In the genomic region with DNA sequence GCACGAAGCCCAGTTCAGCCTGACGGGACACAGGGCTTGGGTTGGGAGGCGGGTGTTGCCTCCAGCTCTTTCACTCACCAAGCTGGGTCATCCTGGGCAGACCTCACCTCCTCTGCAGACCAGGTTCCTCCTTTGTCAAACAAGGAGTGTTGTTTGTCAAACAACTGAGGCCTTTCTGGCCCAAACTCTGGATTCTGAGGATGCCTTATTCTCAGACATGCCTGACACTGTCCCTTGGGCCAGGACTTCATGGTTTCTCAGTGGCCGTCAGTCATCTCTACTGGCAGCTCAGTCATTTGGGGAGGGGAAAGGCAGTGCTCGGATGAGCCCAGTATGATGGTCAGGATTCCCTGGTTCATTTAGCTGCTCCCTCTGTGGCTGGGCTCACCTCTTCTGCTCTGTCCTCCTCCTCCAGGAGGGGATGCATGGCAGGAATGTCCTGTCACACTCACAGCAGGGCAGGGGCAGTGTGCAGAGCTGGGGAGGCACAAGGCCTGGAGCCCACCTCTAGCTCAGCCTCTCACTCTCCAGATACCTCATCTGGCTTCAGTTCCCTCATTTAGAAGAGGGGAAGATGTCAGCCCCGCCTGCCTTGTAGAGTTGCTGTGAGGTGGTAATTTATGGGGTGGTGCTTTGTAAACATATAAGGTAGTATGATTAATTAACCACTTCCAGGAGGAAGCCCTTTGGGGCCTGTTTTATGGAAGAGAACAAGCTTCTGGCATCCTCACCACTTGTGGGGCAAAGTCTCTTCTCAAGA, we compare ENCODE assay signal across 10 cellular contexts. TPM values are rescaled to one million over a fixed set of nuclear protein-coding genes. Genes with fewer than 3 reads are reported as not detected.
DNase-seq lines count a peak whose midpoint lies in the region; ATAC-seq and TF ChIP-seq lines count a peak whose summit lies in the region.
"Had no signal": no experiment of that assay in that cellular context is flagged by ENCODE, and none has a peak within 500 bp of the region (broad histone marks: within the 10 kb centered on the region; RNA-seq: fewer than 3 reads in every experiment).

No MANE protein-coding gene starts in this region.

- H3K27me3 Mint-ChIP-seq in activated naive CD8-positive, alpha-beta T cell treated with anti-CD3 and anti-CD28 coated beads, Interleukin-2, amount 10 ng/mL, durations not matched to agents 7 days and 5 days = no peaks in the 10 kb centered on the region
- no peaks in the 10 kb centered on the region for H3K27me3 Mint-ChIP-seq in naive thymus-derived CD8-positive, alpha-beta T cell

- POLR2A ChIA-PET in activated naive CD8-positive, alpha-beta T cell treated with anti-CD3 and anti-CD28 coated beads, Interleukin-2, amount 10 ng/mL, durations not matched to agents 7 days and 5 days (lab: Charles Lee) = interaction anchor here (1.0 to 5.2 kb wide), 3 partner anchors 13 to 22 kb away, joined by 3 to 35 read pairs (median 10); no protein-coding TSS in a partner anchor
- POLR2A ChIA-PET in naive thymus-derived CD8-positive, alpha-beta T cell (lab: Charles Lee) = interaction anchor here (0.7 to 3.9 kb wide), 4 partner anchors 13 to 22 kb away, joined by 4 to 25 read pairs (median 8); no protein-coding TSS in a partner anchor

- no peaks in the 10 kb centered on the region for H3K9me2 ChIP-seq in Karpas-422 (replicated peaks; ENCODE audit: insufficient read depth, low read length)

- H3K9ac ChIP-seq in Karpas-422 (ENCODE audit: low read length) = no peak overlapping the region; the same call in 1 of the 2 replicates

- H2AFZ ChIP-seq in Karpas-422 (ENCODE audit: low read length) = no peak overlapping the region

- H3K4me1 ChIP-seq in Karpas-422 (ENCODE audit: low read length) = peaks cover 94% of the 10 kb centered on the region

- no peak overlapping the region for H3K4me3 ChIP-seq in Karpas-422 (ENCODE audit: low read length)
- H3K4me3 ChIP-seq: body of pancreas had no signal

- H3K4me2 ChIP-seq in Karpas-422 (ENCODE audit: low read depth, low read length, poor library complexity, severe bottlenecking) = peak overlapping the region; percentile 7

- H3K27ac ChIP-seq in C4-2B (peak overlapping the region; percentile 31; the same call in 1 of the 2 replicates), Karpas-422 (ENCODE audit: low read length) (peak overlapping the region; percentile 33)

- no peaks in the 10 kb centered on the region for H3K9me3 ChIP-seq in Karpas-422 (ENCODE audit: low read length)
- H3K9me3 ChIP-seq: body of pancreas had no signal

- H3K36me3 ChIP-seq in Karpas-422 (ENCODE audit: insufficient read depth, low read length) = peaks cover 56% of the 10 kb centered on the region

- peak overlapping the region; percentile 82 for H3K27ac Mint-ChIP-seq in activated naive CD8-positive, alpha-beta T cell treated with anti-CD3 and anti-CD28 coated beads, Interleukin-2, amount 10 ng/mL, durations not matched to agents 7 days and 5 days
- peak overlapping the region; percentile 88 to 99 (median 90) for H3K27ac Mint-ChIP-seq in naive thymus-derived CD8-positive, alpha-beta T cell

- no peaks in the 10 kb centered on the region for H3K27me3 ChIP-seq in Karpas-422 (ENCODE audit: low read length)
- H3K27me3 ChIP-seq: body of pancreas had no signal

- peaks cover 39% of the 10 kb centered on the region for H3K36me3 Mint-ChIP-seq in activated naive CD8-positive, alpha-beta T cell treated with anti-CD3 and anti-CD28 coated beads, Interleukin-2, amount 10 ng/mL, durations not matched to agents 7 days and 5 days
- H3K36me3 Mint-ChIP-seq in naive thymus-derived CD8-positive, alpha-beta T cell = peaks cover 7 to 66% (median 9%) of the 10 kb centered on the region in 3 donors

- H3K4me1 Mint-ChIP-seq in activated naive CD8-positive, alpha-beta T cell treated with anti-CD3 and anti-CD28 coated beads, Interleukin-2, amount 10 ng/mL, durations not matched to agents 7 days and 5 days = peaks cover 87% of the 10 kb centered on the region
- H3K4me1 Mint-ChIP-seq in naive thymus-derived CD8-positive, alpha-beta T cell = peaks cover 64 to 99% (median 97%) of the 10 kb centered on the region in 4 donors

- peaks cover 72% of the 10 kb centered on the region for H4K20me1 ChIP-seq in Karpas-422 (ENCODE audit: insufficient read depth, low read depth, low read length)

- H3K4me3 Mint-ChIP-seq in activated naive CD8-positive, alpha-beta T cell treated with anti-CD3 and anti-CD28 coated beads, Interleukin-2, amount 10 ng/mL, durations not matched to agents 7 days and 5 days = peak overlapping the region; percentile 19
- peak overlapping the region in 8 of 10 donors; percentile 1 to 76 (median 52) for H3K4me3 Mint-ChIP-seq in naive thymus-derived CD8-positive, alpha-beta T cell

- peak; percentile 57 for ATAC-seq in activated naive CD8-positive, alpha-beta T cell treated with anti-CD3 and anti-CD28 coated beads, Interleukin-2, amount 10 ng/mL, durations not matched to agents 7 days and 5 days (ENCODE audit: low read depth)
- ATAC-seq in naive thymus-derived CD8-positive, alpha-beta T cell = peak in 1 of 2 donors; percentile 33
- ATAC-seq in GM18511 (IDR thresholded peaks at IDR 0.05; ENCODE audit: unreplicated experiment) = no peak
- ATAC-seq: body of pancreas had no signal

- no peak for TF ChIP-seq CTCF in C4-2B (conservative IDR thresholded peaks at IDR 0.05)
- TF ChIP-seq CTCF in GM10266 (IDR thresholded peaks at IDR 0.05; ENCODE audit: control insufficient read depth, insufficient read depth, low read depth, missing control alignments) = no peak

- H3K79me2 ChIP-seq in Karpas-422 (ENCODE audit: low read length) = peaks cover 96% of the 10 kb centered on the region

- no peaks in the 10 kb centered on the region for H3K9me3 Mint-ChIP-seq in activated naive CD8-positive, alpha-beta T cell treated with anti-CD3 and anti-CD28 coated beads, Interleukin-2, amount 10 ng/mL, durations not matched to agents 7 days and 5 days
- no peaks in the 10 kb centered on the region for H3K9me3 Mint-ChIP-seq in naive thymus-derived CD8-positive, alpha-beta T cell

- no peak for DNase-seq in Karpas-422
- DNase-seq in activated naive CD8-positive, alpha-beta T cell treated with anti-CD3 and anti-CD28 coated beads, Interleukin-2, amount 10 ng/mL, durations not matched to agents 7 days and 5 days = no peak
- DNase-seq in naive thymus-derived CD8-positive, alpha-beta T cell = no peak
- DNase-seq in cerebellar nuclear complex (lab: John Stamatoyannopoulos, UW) = no peak
- no peak for DNase-seq in GM10266 (ENCODE audit: extremely low spot score)
- no peak for DNase-seq in SW 1271 (lab: John Stamatoyannopoulos, UW)
- DNase-seq: KBM-7 had no signal

RNA-seq across cellular contexts. Expression of gene SLC2A1, which starts 20.7 kb away (rescaled TPM):
- total RNA-seq in Karpas-422 (2014; rRNA removed; shearing (Covaris generic); ENCODE audit: low replicate concordance) = 72.2 and 83.8 TPM in 2 replicates
- 10 to 100 TPM; 80.8 to 82.3 TPM for total RNA-seq in activated naive CD8-positive, alpha-beta T cell treated with anti-CD3 and anti-CD28 coated beads, Interleukin-2, amount 10 ng/mL, durations not matched to agents 7 days and 5 days
- total RNA-seq in naive thymus-derived CD8-positive, alpha-beta T cell = 10 to 100 TPM; 57.2 to 57.3 TPM
- polyA plus RNA-seq in naive thymus-derived CD8-positive, alpha-beta T cell = 10 to 100 TPM; 17.7 to 22.8 (median 22.0) TPM
